In genomic region chr6:45923831-45924391, GRCh38 we compare ENCODE assay signal across 8 cellular contexts.
A peak's percentile ranks its signal among the peaks of the same experiment; 100 is the strongest.
DNase-seq lines count a peak whose midpoint lies in the region; ATAC-seq and TF ChIP-seq lines count a peak whose summit lies in the region.

No MANE protein-coding gene starts in this region.

- H3K4me3 ChIP-seq in GM23338, result no peak overlapping the region

- CTCF ChIA-PET in activated naive CD4-positive, alpha-beta T cell treated with anti-CD3 and anti-CD28 coated beads for 36 hours (lab: Charles Lee), result interaction anchor here (0.6 to 4.0 kb wide), 9 partner anchors 11 to 1448 kb away, joined by 3 to 42 read pairs (median 4); no protein-coding TSS in a partner anchor
- CTCF ChIA-PET in CD4-positive, alpha-beta T cell (lab: Charles Lee), result interaction anchor here (1.5 to 1.7 kb wide), 2 partner anchors 1268 to 1448 kb away, joined by 8 to 11 read pairs; no protein-coding TSS in a partner anchor

- POLR2A ChIA-PET in CD4-positive, alpha-beta T cell (lab: Charles Lee), result no interaction called here

- peaks cover 4% of the 10 kb centered on the region; the same call in 1 of the 2 replicates for H3K36me3 ChIP-seq in GM23338 (ENCODE audit: insufficient read depth)

- DNase-seq in activated naive CD4-positive, alpha-beta T cell treated with anti-CD3 and anti-CD28 coated beads for 36 hours, result peak; percentile 81
- peak; percentile 59 to 60 for DNase-seq in stimulated activated CD4-positive, alpha-beta T cell treated with anti-CD3 and anti-CD28 coated beads, Interleukin-2, amount 100 ng/mL, for 24 hours
- DNase-seq in GM23338 (ENCODE audit: low spot score) (no peak), SKM-1 (lab: John Stamatoyannopoulos, UW; ENCODE audit: unreplicated experiment) (no peak), SHP77 (lab: John Stamatoyannopoulos, UW) (no peak)
- DNase-seq in CD4-positive, alpha-beta T cell, result no peak

- no peaks in the 10 kb centered on the region for H3F3A ChIP-seq in GM23338 (replicated peaks; ENCODE audit: low read depth)

- ATAC-seq in GM19025 (IDR thresholded peaks at IDR 0.05; ENCODE audit: low read depth, unreplicated experiment) (peak; percentile 53), HG02970 (IDR thresholded peaks at IDR 0.05; ENCODE audit: low FRiP score, unreplicated experiment) (peak; percentile 48), GM23338 (no peak)
- ATAC-seq in CD4-positive, alpha-beta T cell (ENCODE audit: poor library complexity), result no peak

- H3K4me1 ChIP-seq in GM23338 (ENCODE audit: insufficient read depth), result peaks cover 36% of the 10 kb centered on the region

- H3K36me3 Mint-ChIP-seq in activated naive CD4-positive, alpha-beta T cell treated with anti-CD3 and anti-CD28 coated beads for 36 hours (ENCODE audit: low read depth), result no peaks in the 10 kb centered on the region
- no peaks in the 10 kb centered on the region for H3K36me3 Mint-ChIP-seq in GM23338 (ENCODE audit: low read depth)
- no peaks in the 10 kb centered on the region for H3K36me3 Mint-ChIP-seq in CD4-positive, alpha-beta T cell (ENCODE audit: low read depth)

- H3K4me3 Mint-ChIP-seq in activated naive CD4-positive, alpha-beta T cell treated with anti-CD3 and anti-CD28 coated beads for 36 hours, result no peak overlapping the region
- H3K4me3 Mint-ChIP-seq in GM23338, result no peak overlapping the region
- H3K4me3 Mint-ChIP-seq in CD4-positive, alpha-beta T cell, result no peak overlapping the region

- intact Hi-C loops in activated naive CD4-positive, alpha-beta T cell treated with anti-CD3 and anti-CD28 coated beads for 36 hours (cut with micrococcal nuclease), result loop anchor here (1.0 to 10.0 kb wide), 18 partner anchors 87 to 1292 kb away; partner anchors contain the start of gene SUPT3H
- intact Hi-C loops in CD4-positive, alpha-beta T cell (cut with DNase I, micrococcal nuclease), result loop anchor here (2.0 kb wide), 2 partner anchors 1269 to 1331 kb away; no protein-coding TSS in a partner anchor

- H3K27me3 ChIP-seq in GM23338 (ENCODE audit: insufficient read depth), result no peaks in the 10 kb centered on the region
- no peaks in the 10 kb centered on the region for H3K27me3 ChIP-seq in CD4-positive, alpha-beta T cell (ENCODE audit: control insufficient read depth, insufficient read depth, low read length)

- H3K79me2 ChIP-seq in GM23338 (replicated peaks; ENCODE audit: insufficient read depth), result no peaks in the 10 kb centered on the region

- peaks cover 34% of the 10 kb centered on the region for H3K4me1 Mint-ChIP-seq in activated naive CD4-positive, alpha-beta T cell treated with anti-CD3 and anti-CD28 coated beads for 36 hours (ENCODE audit: low read depth)
- peaks cover 44% of the 10 kb centered on the region for H3K4me1 Mint-ChIP-seq in GM23338
- H3K4me1 Mint-ChIP-seq in CD4-positive, alpha-beta T cell (ENCODE audit: low read depth), result no peaks in the 10 kb centered on the region

- no peak for TF ChIP-seq CTCF in GM23338 (conservative IDR thresholded peaks at IDR 0.05; ENCODE audit: low read depth in 2 of 2)
- TF ChIP-seq CTCF in CD4-positive, alpha-beta T cell (IDR thresholded peaks at IDR 0.05), result no peak

- H3K9me2 ChIP-seq in GM23338 (ENCODE audit: insufficient read depth), result 0 out of 2 replicates have a peak, but pooled peaks cover under 1% of the 10 kb centered on the region

- no peak overlapping the region for H3K4me2 ChIP-seq in GM23338

- no peaks in the 10 kb centered on the region for H4K20me1 ChIP-seq in GM23338 (replicated peaks; ENCODE audit: insufficient read depth)

- no peak overlapping the region for H3K27ac ChIP-seq in GM23338 (ENCODE audit: low read depth)
- no peak overlapping the region for H3K27ac ChIP-seq in CD4-positive, alpha-beta T cell (ENCODE audit: low read depth, low read length)

- peaks cover 12% of the 10 kb centered on the region for H3K27me3 Mint-ChIP-seq in activated naive CD4-positive, alpha-beta T cell treated with anti-CD3 and anti-CD28 coated beads for 36 hours (ENCODE audit: low read depth)
- H3K27me3 Mint-ChIP-seq in GM23338 (ENCODE audit: insufficient read depth, low read depth, poor library complexity), result peaks cover 5% of the 10 kb centered on the region
- H3K27me3 Mint-ChIP-seq in CD4-positive, alpha-beta T cell, result no peaks in the 10 kb centered on the region

- H2AFZ ChIP-seq in GM23338, result no peak overlapping the region

- H3K27ac Mint-ChIP-seq in activated naive CD4-positive, alpha-beta T cell treated with anti-CD3 and anti-CD28 coated beads for 36 hours, result peak overlapping the region; percentile 71
- H3K27ac Mint-ChIP-seq in GM23338, result no peak overlapping the region
- H3K27ac Mint-ChIP-seq in CD4-positive, alpha-beta T cell, result no peak overlapping the region

- H3K9me3 Mint-ChIP-seq in activated naive CD4-positive, alpha-beta T cell treated with anti-CD3 and anti-CD28 coated beads for 36 hours, result no peaks in the 10 kb centered on the region
- no peaks in the 10 kb centered on the region for H3K9me3 Mint-ChIP-seq in GM23338
- H3K9me3 Mint-ChIP-seq in CD4-positive, alpha-beta T cell, result no peaks in the 10 kb centered on the region

- no peaks in the 10 kb centered on the region for H3K9me3 ChIP-seq in CD4-positive, alpha-beta T cell (ENCODE audit: control insufficient read depth, low read length)

TF ChIP-seq in GM23338, 12 proteins besides CTCF, POLR2A, EP300 and RAD21 (continues in another document):
- TF ChIP-seq JUNB (IDR thresholded peaks at IDR 0.05; ENCODE audit: unreplicated experiment) (no peak), CREB1 (CRISPR knock-in tag; IDR thresholded peaks at IDR 0.05; ENCODE audit: low read depth) (no peak), ZNF331 (CRISPR knock-in tag; IDR thresholded peaks at IDR 0.05; ENCODE audit: low read depth) (no peak), NANOG (IDR thresholded peaks at IDR 0.05; ENCODE audit: borderline replicate concordance) (no peak), STAT1 (IDR thresholded peaks at IDR 0.05; ENCODE audit: unreplicated experiment) (no peak), ETS1 (IDR thresholded peaks at IDR 0.05) (no peak)
- TF ChIP-seq, protein P1, sequence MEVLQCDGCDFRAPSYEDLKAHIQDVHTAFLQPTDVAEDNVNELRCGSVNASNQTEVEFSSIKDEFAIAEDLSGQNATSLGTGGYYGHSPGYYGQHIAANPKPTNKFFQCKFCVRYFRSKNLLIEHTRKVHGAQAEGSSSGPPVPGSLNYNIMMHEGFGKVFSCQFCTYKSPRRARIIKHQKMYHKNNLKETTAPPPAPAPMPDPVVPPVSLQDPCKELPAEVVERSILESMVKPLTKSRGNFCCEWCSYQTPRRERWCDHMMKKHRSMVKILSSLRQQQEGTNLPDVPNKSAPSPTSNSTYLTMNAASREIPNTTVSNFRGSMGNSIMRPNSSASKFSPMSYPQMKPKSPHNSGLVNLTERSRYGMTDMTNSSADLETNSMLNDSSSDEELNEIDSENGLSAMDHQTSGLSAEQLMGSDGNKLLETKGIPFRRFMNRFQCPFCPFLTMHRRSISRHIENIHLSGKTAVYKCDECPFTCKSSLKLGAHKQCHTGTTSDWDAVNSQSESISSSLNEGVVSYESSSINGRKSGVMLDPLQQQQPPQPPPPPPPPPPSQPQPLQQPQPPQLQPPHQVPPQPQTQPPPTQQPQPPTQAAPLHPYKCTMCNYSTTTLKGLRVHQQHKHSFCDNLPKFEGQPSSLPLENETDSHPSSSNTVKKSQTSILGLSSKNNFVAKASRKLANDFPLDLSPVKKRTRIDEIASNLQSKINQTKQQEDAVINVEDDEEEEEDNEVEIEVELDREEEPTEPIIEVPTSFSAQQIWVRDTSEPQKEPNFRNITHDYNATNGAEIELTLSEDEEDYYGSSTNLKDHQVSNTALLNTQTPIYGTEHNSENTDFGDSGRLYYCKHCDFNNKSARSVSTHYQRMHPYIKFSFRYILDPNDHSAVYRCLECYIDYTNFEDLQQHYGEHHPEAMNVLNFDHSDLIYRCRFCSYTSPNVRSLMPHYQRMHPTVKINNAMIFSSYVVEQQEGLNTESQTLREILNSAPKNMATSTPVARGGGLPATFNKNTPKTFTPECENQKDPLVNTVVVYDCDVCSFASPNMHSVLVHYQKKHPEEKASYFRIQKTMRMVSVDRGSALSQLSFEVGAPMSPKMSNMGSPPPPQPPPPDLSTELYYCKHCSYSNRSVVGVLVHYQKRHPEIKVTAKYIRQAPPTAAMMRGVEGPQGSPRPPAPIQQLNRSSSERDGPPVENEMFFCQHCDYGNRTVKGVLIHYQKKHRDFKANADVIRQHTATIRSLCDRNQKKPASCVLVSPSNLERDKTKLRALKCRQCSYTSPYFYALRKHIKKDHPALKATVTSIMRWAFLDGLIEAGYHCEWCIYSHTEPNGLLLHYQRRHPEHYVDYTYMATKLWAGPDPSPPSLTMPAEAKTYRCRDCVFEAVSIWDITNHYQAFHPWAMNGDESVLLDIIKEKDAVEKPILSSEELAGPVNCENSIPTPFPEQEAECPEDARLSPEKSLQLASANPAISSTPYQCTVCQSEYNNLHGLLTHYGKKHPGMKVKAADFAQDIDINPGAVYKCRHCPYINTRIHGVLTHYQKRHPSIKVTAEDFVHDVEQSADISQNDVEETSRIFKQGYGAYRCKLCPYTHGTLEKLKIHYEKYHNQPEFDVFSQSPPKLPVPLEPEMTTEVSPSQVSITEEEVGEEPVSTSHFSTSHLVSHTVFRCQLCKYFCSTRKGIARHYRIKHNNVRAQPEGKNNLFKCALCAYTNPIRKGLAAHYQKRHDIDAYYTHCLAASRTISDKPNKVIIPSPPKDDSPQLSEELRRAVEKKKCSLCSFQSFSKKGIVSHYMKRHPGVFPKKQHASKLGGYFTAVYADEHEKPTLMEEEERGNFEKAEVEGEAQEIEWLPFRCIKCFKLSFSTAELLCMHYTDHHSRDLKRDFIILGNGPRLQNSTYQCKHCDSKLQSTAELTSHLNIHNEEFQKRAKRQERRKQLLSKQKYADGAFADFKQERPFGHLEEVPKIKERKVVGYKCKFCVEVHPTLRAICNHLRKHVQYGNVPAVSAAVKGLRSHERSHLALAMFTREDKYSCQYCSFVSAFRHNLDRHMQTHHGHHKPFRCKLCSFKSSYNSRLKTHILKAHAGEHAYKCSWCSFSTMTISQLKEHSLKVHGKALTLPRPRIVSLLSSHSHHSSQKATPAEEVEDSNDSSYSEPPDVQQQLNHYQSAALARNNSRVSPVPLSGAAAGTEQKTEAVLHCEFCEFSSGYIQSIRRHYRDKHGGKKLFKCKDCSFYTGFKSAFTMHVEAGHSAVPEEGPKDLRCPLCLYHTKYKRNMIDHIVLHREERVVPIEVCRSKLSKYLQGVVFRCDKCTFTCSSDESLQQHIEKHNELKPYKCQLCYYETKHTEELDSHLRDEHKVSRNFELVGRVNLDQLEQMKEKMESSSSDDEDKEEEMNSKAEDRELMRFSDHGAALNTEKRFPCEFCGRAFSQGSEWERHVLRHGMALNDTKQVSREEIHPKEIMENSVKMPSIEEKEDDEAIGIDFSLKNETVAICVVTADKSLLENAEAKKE (CRISPR knock-in tag; IDR thresholded peaks at IDR 0.05), result no peak

Comparison
In these comparisons a context has a peak if more than half of its experiments do, and no peak if none do; other contexts are left out.
1. ATAC-seq: peak in GM19025 (single experiment) and HG02970 (single experiment); none in GM23338 (single experiment) and CD4-positive, alpha-beta T cell (single experiment).
2. DNase-seq: peak in activated naive CD4-positive, alpha-beta T cell treated with anti-CD3 and anti-CD28 coated beads for 36 hours (single experiment) and stimulated activated CD4-positive, alpha-beta T cell treated with anti-CD3 and anti-CD28 coated beads, Interleukin-2, amount 100 ng/mL, for 24 hours (2 of 2); none in GM23338 (single experiment), SKM-1 (single experiment), CD4-positive, alpha-beta T cell (0 of 10) and SHP77 (0 of 2).